ENCODE assay signal across 1 cellular context in genomic region chr9:91359083-91359482, GRCh38.
TF ChIP-seq lines count a peak whose summit lies in the region.

No MANE protein-coding gene starts in this region.

TF ChIP-seq in GM12878, 131 proteins besides CTCF, POLR2A, EP300 and RAD21 (continued from another document and continues in another):
- TF ChIP-seq PRDM15 (CRISPR knock-in tag; IDR thresholded peaks at IDR 0.05), result no peak
- TF ChIP-seq, protein P1, sequence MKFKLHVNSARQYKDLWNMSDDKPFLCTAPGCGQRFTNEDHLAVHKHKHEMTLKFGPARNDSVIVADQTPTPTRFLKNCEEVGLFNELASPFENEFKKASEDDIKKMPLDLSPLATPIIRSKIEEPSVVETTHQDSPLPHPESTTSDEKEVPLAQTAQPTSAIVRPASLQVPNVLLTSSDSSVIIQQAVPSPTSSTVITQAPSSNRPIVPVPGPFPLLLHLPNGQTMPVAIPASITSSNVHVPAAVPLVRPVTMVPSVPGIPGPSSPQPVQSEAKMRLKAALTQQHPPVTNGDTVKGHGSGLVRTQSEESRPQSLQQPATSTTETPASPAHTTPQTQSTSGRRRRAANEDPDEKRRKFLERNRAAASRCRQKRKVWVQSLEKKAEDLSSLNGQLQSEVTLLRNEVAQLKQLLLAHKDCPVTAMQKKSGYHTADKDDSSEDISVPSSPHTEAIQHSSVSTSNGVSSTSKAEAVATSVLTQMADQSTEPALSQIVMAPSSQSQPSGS (IDR thresholded peaks at IDR 0.05; ENCODE audit: low read length), result peak; percentile 68; the same call in 1 of the 2 replicates
- TF ChIP-seq MYB (IDR thresholded peaks at IDR 0.05; ENCODE audit: borderline replicate concordance, low read depth, low read length), result no peak
- TF ChIP-seq NBN (IDR thresholded peaks at IDR 0.05), result no peak
- TF ChIP-seq CUX1 (IDR thresholded peaks at IDR 0.05; ENCODE audit: insufficient replicate concordance, low read depth, low read length), result no peak
- no peak for TF ChIP-seq SMC3 (IDR thresholded peaks at IDR 0.05; ENCODE audit: borderline replicate concordance, low read length)
- TF ChIP-seq IKZF2 (IDR thresholded peaks at IDR 0.05), result peak; percentile 84 to 85
- TF ChIP-seq MXI1 (IDR thresholded peaks at IDR 0.05; ENCODE audit: low read depth, low read length), result no peak
- TF ChIP-seq, protein P2, sequence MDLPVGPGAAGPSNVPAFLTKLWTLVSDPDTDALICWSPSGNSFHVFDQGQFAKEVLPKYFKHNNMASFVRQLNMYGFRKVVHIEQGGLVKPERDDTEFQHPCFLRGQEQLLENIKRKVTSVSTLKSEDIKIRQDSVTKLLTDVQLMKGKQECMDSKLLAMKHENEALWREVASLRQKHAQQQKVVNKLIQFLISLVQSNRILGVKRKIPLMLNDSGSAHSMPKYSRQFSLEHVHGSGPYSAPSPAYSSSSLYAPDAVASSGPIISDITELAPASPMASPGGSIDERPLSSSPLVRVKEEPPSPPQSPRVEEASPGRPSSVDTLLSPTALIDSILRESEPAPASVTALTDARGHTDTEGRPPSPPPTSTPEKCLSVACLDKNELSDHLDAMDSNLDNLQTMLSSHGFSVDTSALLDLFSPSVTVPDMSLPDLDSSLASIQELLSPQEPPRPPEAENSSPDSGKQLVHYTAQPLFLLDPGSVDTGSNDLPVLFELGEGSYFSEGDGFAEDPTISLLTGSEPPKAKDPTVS (IDR thresholded peaks at IDR 0.05; ENCODE audit: low read depth, low read length), result no peak
- TF ChIP-seq BCL3 (IDR thresholded peaks at IDR 0.05; ENCODE audit: borderline replicate concordance, insufficient read depth, low read depth, low read length, poor library complexity, severe bottlenecking), result no peak
- peak; percentile 45; the same call in 1 of the 2 replicates for TF ChIP-seq EED (IDR thresholded peaks at IDR 0.05; ENCODE audit: low read depth)
- no peak for TF ChIP-seq BRCA1 (IDR thresholded peaks at IDR 0.05; ENCODE audit: low read depth, low read length)
- no peak for TF ChIP-seq ASH2L (IDR thresholded peaks at IDR 0.05; ENCODE audit: borderline replicate concordance, low read depth)
- no peak for TF ChIP-seq KDM1A (IDR thresholded peaks at IDR 0.05; ENCODE audit: borderline replicate concordance)
- TF ChIP-seq E2F8 (IDR thresholded peaks at IDR 0.05; ENCODE audit: low read depth, partially characterized antibody), result no peak
- no peak for TF ChIP-seq MYC (IDR thresholded peaks at IDR 0.05; ENCODE audit: insufficient read depth, insufficient read length, insufficient replicate concordance, low read length, severe bottlenecking)
- no peak for TF ChIP-seq YY1 (IDR thresholded peaks at IDR 0.05; ENCODE audit: low read depth, low read length)
- TF ChIP-seq GABPA (IDR thresholded peaks at IDR 0.05; ENCODE audit: low read depth), result no peak
- TF ChIP-seq HDGF (IDR thresholded peaks at IDR 0.05), result no peak
- TF ChIP-seq TCF7 (IDR thresholded peaks at IDR 0.05; ENCODE audit: borderline replicate concordance), result no peak
- no peak for TF ChIP-seq ATF7 (IDR thresholded peaks at IDR 0.05; ENCODE audit: low read depth)
- TF ChIP-seq BMI1 (IDR thresholded peaks at IDR 0.05; ENCODE audit: borderline replicate concordance), result no peak
- TF ChIP-seq IRF4 (IDR thresholded peaks at IDR 0.05; ENCODE audit: low read depth, low read length), result peak; percentile 88; the same call in 1 of the 2 replicates
- TF ChIP-seq JUND (IDR thresholded peaks at IDR 0.05; ENCODE audit: low read depth, low read length), result peak; percentile 40; the same call in 1 of the 2 replicates
- TF ChIP-seq, protein P3, sequence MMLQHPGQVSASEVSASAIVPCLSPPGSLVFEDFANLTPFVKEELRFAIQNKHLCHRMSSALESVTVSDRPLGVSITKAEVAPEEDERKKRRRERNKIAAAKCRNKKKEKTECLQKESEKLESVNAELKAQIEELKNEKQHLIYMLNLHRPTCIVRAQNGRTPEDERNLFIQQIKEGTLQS (IDR thresholded peaks at IDR 0.05; ENCODE audit: borderline replicate concordance, extremely low read depth, low read depth, low read length), result no peak
- TF ChIP-seq WRNIP1 (IDR thresholded peaks at IDR 0.05; ENCODE audit: borderline replicate concordance, low read depth, low read length), result no peak
- TF ChIP-seq BCL11A (IDR thresholded peaks at IDR 0.05; ENCODE audit: low read depth, low read length), result peak; percentile 62
- TF ChIP-seq POLR2AphosphoS2 (IDR thresholded peaks at IDR 0.05; ENCODE audit: low read depth, low read length), result no peak
- no peak for TF ChIP-seq ZNF274 (IDR thresholded peaks at IDR 0.05; ENCODE audit: insufficient read depth, insufficient read length)
- peak; percentile 74 for TF ChIP-seq DPF2 (IDR thresholded peaks at IDR 0.05)
- no peak for TF ChIP-seq RELA (IDR thresholded peaks at IDR 0.05; ENCODE audit: borderline replicate concordance, partially characterized antibody)
- TF ChIP-seq SREBF1 (IDR thresholded peaks at IDR 0.05; ENCODE audit: low read length), result no peak
- no peak for TF ChIP-seq ZNF207 (IDR thresholded peaks at IDR 0.05; ENCODE audit: borderline replicate concordance)
- no peak for TF ChIP-seq RFX5 (IDR thresholded peaks at IDR 0.05; ENCODE audit: low read depth, low read length)
- TF ChIP-seq, protein P4, sequence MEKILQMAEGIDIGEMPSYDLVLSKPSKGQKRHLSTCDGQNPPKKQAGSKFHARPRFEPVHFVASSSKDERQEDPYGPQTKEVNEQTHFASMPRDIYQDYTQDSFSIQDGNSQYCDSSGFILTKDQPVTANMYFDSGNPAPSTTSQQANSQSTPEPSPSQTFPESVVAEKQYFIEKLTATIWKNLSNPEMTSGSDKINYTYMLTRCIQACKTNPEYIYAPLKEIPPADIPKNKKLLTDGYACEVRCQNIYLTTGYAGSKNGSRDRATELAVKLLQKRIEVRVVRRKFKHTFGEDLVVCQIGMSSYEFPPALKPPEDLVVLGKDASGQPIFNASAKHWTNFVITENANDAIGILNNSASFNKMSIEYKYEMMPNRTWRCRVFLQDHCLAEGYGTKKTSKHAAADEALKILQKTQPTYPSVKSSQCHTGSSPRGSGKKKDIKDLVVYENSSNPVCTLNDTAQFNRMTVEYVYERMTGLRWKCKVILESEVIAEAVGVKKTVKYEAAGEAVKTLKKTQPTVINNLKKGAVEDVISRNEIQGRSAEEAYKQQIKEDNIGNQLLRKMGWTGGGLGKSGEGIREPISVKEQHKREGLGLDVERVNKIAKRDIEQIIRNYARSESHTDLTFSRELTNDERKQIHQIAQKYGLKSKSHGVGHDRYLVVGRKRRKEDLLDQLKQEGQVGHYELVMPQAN (conservative IDR thresholded peaks at IDR 0.05), result no peak
- no peak for TF ChIP-seq REST (IDR thresholded peaks at IDR 0.05; ENCODE audit: low read depth, low read length)
